ENCODE assay signal across 26 cellular contexts in genomic region chr2:236752111-236752510, GRCh38.
"Had no signal": no experiment of that assay in that cellular context is flagged by ENCODE, and none has a peak within 500 bp of the region (broad histone marks: within the 10 kb centered on the region; RNA-seq: fewer than 3 reads in every experiment).

No MANE protein-coding gene starts in this region.

- H3K4me3 ChIP-seq: Peyer's patch, SJCRH30 had no signal

- DNase-seq: activated CD4-positive, alpha-beta T cell treated with anti-CD3 and anti-CD28 coated beads for 4 hours; activated CD8-positive, alpha-beta memory T cell treated with anti-CD3 and anti-CD28 coated beads, Interleukin-2, amount 50 U/mL, for 4 hours; activated CD8-positive, alpha-beta T cell treated with anti-CD3 and anti-CD28 coated beads for 36 hours; activated gamma-delta T cell treated with Interleukin-2 at 50 U/mL for 16 hours; activated naive CD4-positive, alpha-beta T cell treated with anti-CD3 and anti-CD28 coated beads, Interleukin-2, amount 10 ng/mL, durations not matched to agents 7 days and 5 days; activated naive CD8-positive, alpha-beta T cell treated with anti-CD3 and anti-CD28 coated beads for 36 hours; activated T-cell treated with anti-CD3 and anti-CD28 coated beads, Interleukin-2, amount 50 U/mL, for 72 hours; KG1; NCI-H1048; NCI-H146; NCI-H187 treated with DMSO at 0.1 percent for 48 hours; NCI-H2081 treated with DMSO at 0.1 percent for 48 hours; NCI-H2171 treated with DMSO at 0.1 percent for 48 hours; NCI-H226; NCI-H510A treated with DMSO at 0.1 percent for 48 hours; NCI-H69; NK-92 treated with Interleukin-12 subunit alpha and Interleukin-12 subunit beta, amount 100 ng/mL, for 24 hours; OCI-M1; Peyer's patch; Right ventricle myocardium superior; SJCRH30; SK-N-SH; T-helper 1 cell had no signal

- H3K36me3 Mint-ChIP-seq: activated naive CD4-positive, alpha-beta T cell treated with anti-CD3 and anti-CD28 coated beads, Interleukin-2, amount 10 ng/mL, durations not matched to agents 7 days and 5 days; activated naive CD8-positive, alpha-beta T cell treated with anti-CD3 and anti-CD28 coated beads for 36 hours had no signal

- H3K36me3 ChIP-seq: Peyer's patch, SJCRH30 had no signal

- H3K4me1 ChIP-seq: Peyer's patch had no signal

- H3K4me3 Mint-ChIP-seq: activated CD8-positive, alpha-beta T cell treated with anti-CD3 and anti-CD28 coated beads for 36 hours; activated naive CD4-positive, alpha-beta T cell treated with anti-CD3 and anti-CD28 coated beads, Interleukin-2, amount 10 ng/mL, durations not matched to agents 7 days and 5 days; activated naive CD8-positive, alpha-beta T cell treated with anti-CD3 and anti-CD28 coated beads for 36 hours; activated T-cell treated with anti-CD3 and anti-CD28 coated beads, Interleukin-2, amount 50 U/mL, for 72 hours had no signal

- H3K27ac Mint-ChIP-seq: activated CD8-positive, alpha-beta T cell treated with anti-CD3 and anti-CD28 coated beads for 36 hours; activated naive CD4-positive, alpha-beta T cell treated with anti-CD3 and anti-CD28 coated beads, Interleukin-2, amount 10 ng/mL, durations not matched to agents 7 days and 5 days; activated naive CD8-positive, alpha-beta T cell treated with anti-CD3 and anti-CD28 coated beads for 36 hours; activated T-cell treated with anti-CD3 and anti-CD28 coated beads, Interleukin-2, amount 50 U/mL, for 72 hours; activated T-helper 2 cell treated with anti-CD3 and anti-CD28 coated beads, Interferon-gamma antibody, Interleukin-2, Interleukin-4, amounts not matched to agents 10 μg/mL and 5 μg/mL and 100 μg/mL, durations not matched to agents 14 hours and 24 hours and 36 hours had no signal

- H3K27me3 ChIP-seq: Peyer's patch, SJCRH30 had no signal

- H3K9me3 ChIP-seq: Peyer's patch, SK-N-SH had no signal

- H3K9me3 Mint-ChIP-seq: activated CD8-positive, alpha-beta T cell treated with anti-CD3 and anti-CD28 coated beads for 36 hours; activated naive CD4-positive, alpha-beta T cell treated with anti-CD3 and anti-CD28 coated beads, Interleukin-2, amount 10 ng/mL, durations not matched to agents 7 days and 5 days; activated naive CD8-positive, alpha-beta T cell treated with anti-CD3 and anti-CD28 coated beads for 36 hours; activated T-cell treated with anti-CD3 and anti-CD28 coated beads, Interleukin-2, amount 50 U/mL, for 72 hours; activated T-helper 2 cell treated with anti-CD3 and anti-CD28 coated beads, Interferon-gamma antibody, Interleukin-2, Interleukin-4, amounts not matched to agents 10 μg/mL and 5 μg/mL and 100 μg/mL, durations not matched to agents 14 hours and 24 hours and 36 hours had no signal

- H3K27ac ChIP-seq: Peyer's patch, RWPE1, SJCRH30 had no signal

- H3K4me1 Mint-ChIP-seq: activated naive CD4-positive, alpha-beta T cell treated with anti-CD3 and anti-CD28 coated beads, Interleukin-2, amount 10 ng/mL, durations not matched to agents 7 days and 5 days; activated naive CD8-positive, alpha-beta T cell treated with anti-CD3 and anti-CD28 coated beads for 36 hours had no signal

- ATAC-seq: activated CD4-positive, CD25-positive, alpha-beta regulatory T cell treated with anti-CD3 and anti-CD28 coated beads, Interleukin-2, amount 50 U/mL, for 24 hours; activated CD8-positive, alpha-beta T cell treated with anti-CD3 and anti-CD28 coated beads for 36 hours; activated T-cell treated with anti-CD3 and anti-CD28 coated beads, Interleukin-2, amount 50 U/mL, for 72 hours had no signal
